Comparison of ENCODE assay signal across 11 cellular contexts in the genomic region with DNA sequence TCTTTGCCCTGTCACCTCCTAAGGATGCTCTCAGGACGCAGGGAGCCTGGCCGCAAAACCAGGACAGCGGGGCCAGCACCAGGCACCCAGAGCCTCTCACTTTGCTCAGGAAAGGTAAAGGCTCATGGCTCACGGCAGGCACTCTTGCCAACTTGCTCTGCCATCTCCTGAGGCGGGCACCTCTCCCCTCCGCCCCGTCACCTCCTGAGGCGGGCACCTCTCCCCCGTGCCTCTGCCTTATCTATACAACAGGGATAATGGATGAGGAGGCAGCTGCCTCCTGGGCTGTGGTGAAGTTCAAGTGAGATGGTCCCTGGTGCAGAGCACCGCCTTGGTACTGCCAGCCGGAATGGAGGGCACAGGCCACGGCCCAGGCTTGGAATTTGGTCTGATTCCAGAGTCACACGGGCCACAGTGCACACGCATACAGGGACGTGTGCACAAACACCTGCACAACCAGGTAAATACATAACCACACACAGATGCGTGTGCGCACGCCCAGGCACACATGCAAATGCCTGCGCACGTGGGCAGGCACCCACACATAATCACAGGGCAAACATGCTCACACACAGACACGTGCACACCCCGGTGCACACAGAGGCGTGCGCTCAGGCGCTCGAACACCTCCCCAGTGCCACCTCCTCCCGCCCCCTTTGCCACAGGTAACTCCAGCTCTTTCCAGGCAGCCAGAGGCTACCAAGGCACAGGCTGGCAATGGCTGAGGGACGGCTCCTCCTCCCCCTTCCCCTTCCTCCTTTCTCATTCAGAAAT. TPM values are rescaled to one million over a fixed set of nuclear protein-coding genes. Genes with fewer than 3 reads are reported as not detected.
DNase-seq lines count a peak whose midpoint lies in the region; ATAC-seq and TF ChIP-seq lines count a peak whose summit lies in the region.
"Had no signal": no experiment of that assay in that cellular context is flagged by ENCODE, and none has a peak within 500 bp of the region (broad histone marks: within the 10 kb centered on the region; RNA-seq: fewer than 3 reads in every experiment).

No MANE protein-coding gene starts in this region.

- H3K9me3 Mint-ChIP-seq in CD8-positive, alpha-beta T cell: no peaks in the 10 kb centered on the region
- no peaks in the 10 kb centered on the region for H3K9me3 Mint-ChIP-seq in activated naive CD8-positive, alpha-beta T cell treated with anti-CD3 and anti-CD28 coated beads for 36 hours
- no peaks in the 10 kb centered on the region for H3K9me3 Mint-ChIP-seq in natural killer cell treated with Interleukin-12 subunit alpha and Interleukin-12 subunit beta and Interleukin-15 and Interleukin-18, amount 100 ng/mL, for 72 hours

- no peak for ATAC-seq in CD8-positive, alpha-beta T cell
- ATAC-seq in natural killer cell treated with Interleukin-12 subunit alpha and Interleukin-12 subunit beta and Interleukin-15 and Interleukin-18, amount 100 ng/mL, for 72 hours: no peak
- ATAC-seq in GM19023 (IDR thresholded peaks at IDR 0.05; ENCODE audit: unreplicated experiment): no peak
- no peak for ATAC-seq in HG02852 (IDR thresholded peaks at IDR 0.05; ENCODE audit: unreplicated experiment)
- ATAC-seq: heart right ventricle had no signal

- no peaks in the 10 kb centered on the region for H3K9me3 ChIP-seq in CD8-positive, alpha-beta T cell (ENCODE audit: low read length)
- no peaks in the 10 kb centered on the region for H3K9me3 ChIP-seq in HEK293 (ENCODE audit: control insufficient read depth, insufficient read depth, low read depth, low read length)
- H3K9me3 ChIP-seq: heart right ventricle, sigmoid colon had no signal

- H3K4me1 ChIP-seq in CD8-positive, alpha-beta T cell (ENCODE audit: insufficient read depth, low read length): peaks cover 24% of the 10 kb centered on the region
- H3K4me1 ChIP-seq in HEK293 (ENCODE audit: control insufficient read depth, insufficient read depth, low read length): no peaks in the 10 kb centered on the region
- H3K4me1 ChIP-seq: sigmoid colon had no signal

- peaks cover 10% of the 10 kb centered on the region for H3K36me3 Mint-ChIP-seq in CD8-positive, alpha-beta T cell
- no peaks in the 10 kb centered on the region for H3K36me3 Mint-ChIP-seq in activated naive CD8-positive, alpha-beta T cell treated with anti-CD3 and anti-CD28 coated beads for 36 hours
- no peaks in the 10 kb centered on the region for H3K36me3 Mint-ChIP-seq in natural killer cell treated with Interleukin-12 subunit alpha and Interleukin-12 subunit beta and Interleukin-15 and Interleukin-18, amount 100 ng/mL, for 72 hours

- H3K4me1 Mint-ChIP-seq in CD8-positive, alpha-beta T cell (ENCODE audit: low read depth): peaks cover 33% of the 10 kb centered on the region
- peaks cover 9% of the 10 kb centered on the region for H3K4me1 Mint-ChIP-seq in activated naive CD8-positive, alpha-beta T cell treated with anti-CD3 and anti-CD28 coated beads for 36 hours
- peaks cover 0 to 20% of the 10 kb centered on the region in 2 donors for H3K4me1 Mint-ChIP-seq in natural killer cell treated with Interleukin-12 subunit alpha and Interleukin-12 subunit beta and Interleukin-15 and Interleukin-18, amount 100 ng/mL, for 72 hours (ENCODE audit: low read depth in 2 of 2)

- intact Hi-C loops in CD8-positive, alpha-beta T cell (cut with DNase I, micrococcal nuclease): loop anchor here (1.0 to 5.0 kb wide), 3 partner anchors 36 to 229 kb away; partner anchors contain the start of gene WDR25 (in 1 of the 2)

- CTCF ChIA-PET in CD8-positive, alpha-beta T cell (lab: Charles Lee): interaction anchor here (0.5 to 2.9 kb wide), 4 partner anchors 8 to 162 kb away, joined by 3 to 10 read pairs (median 6); no protein-coding TSS in a partner anchor
- CTCF ChIA-PET in HEK293 (lab: Yijun Ruan, JAX) (no interaction called here), HEK293T (lab: Yijun Ruan, JAX) (no interaction called here)

- H3K4me3 ChIP-seq in CD8-positive, alpha-beta T cell (ENCODE audit: low read depth, low read length): peak overlapping the region; percentile 34
- H3K4me3 ChIP-seq in HEK293 (ENCODE audit: low read depth, low read length): no peak overlapping the region
- H3K4me3 ChIP-seq: sigmoid colon had no signal

- DNase-seq in CD8-positive, alpha-beta T cell: peak in 1 of 7 experiments; percentile 60
- no peak for DNase-seq in activated naive CD8-positive, alpha-beta T cell treated with anti-CD3 and anti-CD28 coated beads for 36 hours
- no peak for DNase-seq in natural killer cell treated with Interleukin-12 subunit alpha and Interleukin-12 subunit beta and Interleukin-15 and Interleukin-18, amount 100 ng/mL, for 72 hours (ENCODE audit: low spot score)
- no peak for DNase-seq in HEK293T (ENCODE audit: extremely low spot score)
- DNase-seq: Calu3, heart right ventricle, NCI-H1436, sigmoid colon had no signal

- H3K27me3 ChIP-seq in CD8-positive, alpha-beta T cell (ENCODE audit: insufficient read depth, low read length): no peaks in the 10 kb centered on the region

- peaks cover 5% of the 10 kb centered on the region for H3K36me3 ChIP-seq in CD8-positive, alpha-beta T cell (ENCODE audit: insufficient read depth, low read length)
- H3K36me3 ChIP-seq in HEK293 (ENCODE audit: control insufficient read depth in 2 of 2, insufficient read depth in 1 of 2, low read length in 2 of 2): peaks cover 0 to 11% of the 10 kb centered on the region in 2 experiments; a peak in 1 of 3 replicates

- peak overlapping the region; percentile 39 for H3K4me3 Mint-ChIP-seq in CD8-positive, alpha-beta T cell
- no peak overlapping the region for H3K4me3 Mint-ChIP-seq in activated naive CD8-positive, alpha-beta T cell treated with anti-CD3 and anti-CD28 coated beads for 36 hours
- no peak overlapping the region for H3K4me3 Mint-ChIP-seq in natural killer cell treated with Interleukin-12 subunit alpha and Interleukin-12 subunit beta and Interleukin-15 and Interleukin-18, amount 100 ng/mL, for 72 hours

- TF ChIP-seq CTCF in CD8-positive, alpha-beta T cell (IDR thresholded peaks at IDR 0.05): no peak
- TF ChIP-seq CTCF in HEK293 (tag by site-specific recombination; IDR thresholded peaks at IDR 0.05): no peak

- peak overlapping the region; percentile 3 for H3K27ac ChIP-seq in CD8-positive, alpha-beta T cell (ENCODE audit: low read depth, low read length)
- no peak overlapping the region for H3K27ac ChIP-seq in HEK293 (ENCODE audit: extremely low read depth, low read depth, low read length)
- H3K27ac ChIP-seq: heart right ventricle, sigmoid colon had no signal

- no peaks in the 10 kb centered on the region for H3K27me3 Mint-ChIP-seq in CD8-positive, alpha-beta T cell (ENCODE audit: low read depth)
- H3K27me3 Mint-ChIP-seq in activated naive CD8-positive, alpha-beta T cell treated with anti-CD3 and anti-CD28 coated beads for 36 hours: no peaks in the 10 kb centered on the region
- no peaks in the 10 kb centered on the region for H3K27me3 Mint-ChIP-seq in natural killer cell treated with Interleukin-12 subunit alpha and Interleukin-12 subunit beta and Interleukin-15 and Interleukin-18, amount 100 ng/mL, for 72 hours

- H3K27ac Mint-ChIP-seq in CD8-positive, alpha-beta T cell: peak overlapping the region; percentile 89
- peak overlapping the region; percentile 16 for H3K27ac Mint-ChIP-seq in activated naive CD8-positive, alpha-beta T cell treated with anti-CD3 and anti-CD28 coated beads for 36 hours
- H3K27ac Mint-ChIP-seq in natural killer cell treated with Interleukin-12 subunit alpha and Interleukin-12 subunit beta and Interleukin-15 and Interleukin-18, amount 100 ng/mL, for 72 hours: peak overlapping the region; percentile 21 to 43

- POLR2A ChIA-PET in CD8-positive, alpha-beta T cell (lab: Charles Lee): interaction anchor here (1.0 to 2.8 kb wide), 4 partner anchors 8 to 82 kb away, joined by 3 to 9 read pairs (median 5); partner anchors contain the start of gene EVL
- POLR2A ChIA-PET in HEK293 (lab: Yijun Ruan, JAX): no interaction called here
- POLR2A ChIA-PET in HEK293T (lab: Yijun Ruan, JAX): no interaction called here

TF ChIP-seq in HEK293, 187 proteins besides CTCF, POLR2A, EP300 and RAD21:
- TF ChIP-seq ZNF221 (tag by site-specific recombination; IDR thresholded peaks at IDR 0.05; ENCODE audit: borderline replicate concordance) (no peak), ZFHX2 (tag by site-specific recombination; conservative IDR thresholded peaks at IDR 0.05) (peak; percentile 61)

TF ChIP-seq in HEK293T, 16 proteins besides CTCF, POLR2A, EP300 and RAD21:
- TF ChIP-seq BHLHE40 (IDR thresholded peaks at IDR 0.05; ENCODE audit: borderline replicate concordance) (no peak), ZNF384 (IDR thresholded peaks at IDR 0.05) (no peak), ARNT (IDR thresholded peaks at IDR 0.05) (no peak), SUZ12 (IDR thresholded peaks at IDR 0.05) (no peak), L3MBTL2 (conservative IDR thresholded peaks at IDR 0.05) (no peak), ELF4 (IDR thresholded peaks at IDR 0.05) (no peak), TARDBP (IDR thresholded peaks at IDR 0.05) (no peak), FOXA1 (IDR thresholded peaks at IDR 0.05) (no peak), FOXK2 (IDR thresholded peaks at IDR 0.05) (no peak), SP1 (IDR thresholded peaks at IDR 0.05) (no peak), CTBP1 (IDR thresholded peaks at IDR 0.05; ENCODE audit: borderline replicate concordance) (no peak), NFRKB (IDR thresholded peaks at IDR 0.05) (no peak), LEF1 (IDR thresholded peaks at IDR 0.05; ENCODE audit: borderline replicate concordance) (no peak), HDGF (IDR thresholded peaks at IDR 0.05; ENCODE audit: borderline replicate concordance) (no peak)
TF ChIP-seq in HEK293T: peak in this region for 0.

RNA-seq across cellular contexts. Expression of gene DEGS2, which starts 11.6 kb away (rescaled TPM):
- under 1 TPM; 0.22 to 0.60 TPM for total RNA-seq in CD8-positive, alpha-beta T cell
- 1 to 10 TPM; 1.6 to 1.8 TPM for total RNA-seq in activated naive CD8-positive, alpha-beta T cell treated with anti-CD3 and anti-CD28 coated beads for 36 hours
- under 1 TPM in 1 of 2 donors, not detected in 1; 0.33 TPM for total RNA-seq in natural killer cell treated with Interleukin-12 subunit alpha and Interleukin-12 subunit beta and Interleukin-15 and Interleukin-18, amount 100 ng/mL, for 72 hours

Comparison
In these comparisons a context has a peak if more than half of its experiments do, and no peak if none do; other contexts are left out.
1. H3K27ac Mint-ChIP-seq: peak in every context shown above with its lines; median percentile 89 in CD8-positive, alpha-beta T cell; 32 in natural killer cell treated with Interleukin-12 subunit alpha and Interleukin-12 subunit beta and Interleukin-15 and Interleukin-18, amount 100 ng/mL, for 72 hours; 16 in activated naive CD8-positive, alpha-beta T cell treated with anti-CD3 and anti-CD28 coated beads for 36 hours.